Comparison of ENCODE assay signal across 9 cellular contexts in the genomic region with DNA sequence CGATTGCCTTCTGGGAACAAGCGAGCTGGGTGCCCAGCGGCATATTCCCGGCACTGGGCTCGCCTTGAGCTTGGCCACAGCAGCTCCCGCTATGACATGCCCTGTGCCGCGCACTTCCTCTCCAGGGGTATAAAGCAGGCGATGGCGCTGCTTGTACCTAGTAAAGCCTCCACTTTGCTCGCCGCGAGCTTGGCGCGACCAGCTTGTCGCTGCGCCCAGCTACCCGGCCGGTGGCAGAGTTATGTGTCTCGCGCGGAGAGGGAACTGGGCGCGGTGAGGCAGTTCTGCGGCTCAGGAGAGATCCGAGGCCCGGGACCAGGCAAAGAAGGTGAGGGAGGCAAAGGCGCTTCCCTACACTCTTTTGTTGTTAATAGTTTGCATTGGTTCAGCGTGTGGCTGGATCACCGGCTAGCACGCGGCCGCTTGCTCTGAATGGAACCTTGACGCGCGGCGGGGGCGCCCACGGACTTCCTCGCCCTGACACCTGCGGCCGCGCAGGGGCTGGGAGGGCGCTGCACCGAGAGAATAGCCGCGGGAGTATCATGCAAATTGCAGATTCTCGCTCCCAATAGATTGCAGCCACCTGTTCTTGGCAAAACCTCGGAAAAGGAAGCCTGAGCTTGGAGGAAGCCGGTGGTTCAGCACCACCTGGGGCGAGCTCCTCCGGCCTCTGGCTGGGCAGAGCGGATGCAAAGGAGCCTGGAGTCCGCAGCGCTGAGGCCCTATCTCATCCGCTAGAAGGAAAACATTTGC. TPM values are rescaled to one million over a fixed set of nuclear protein-coding genes. Genes with fewer than 3 reads are reported as not detected.
DNase-seq lines count a peak whose midpoint lies in the region; ATAC-seq, FAIRE-seq and TF ChIP-seq lines count a peak whose summit lies in the region.
"Had no signal": no experiment of that assay in that cellular context is flagged by ENCODE, and none has a peak within 500 bp of the region (broad histone marks: within the 10 kb centered on the region; RNA-seq: fewer than 3 reads in every experiment).

No MANE protein-coding gene starts in this region.

- H3K9ac ChIP-seq in smooth muscle cell (ENCODE audit: low read depth) = no peak overlapping the region

- H3F3A ChIP-seq in smooth muscle cell (ENCODE audit: low read depth) = no peaks in the 10 kb centered on the region

- H3K27me3 ChIP-seq in smooth muscle cell (ENCODE audit: low read depth) = peaks cover 73% of the 10 kb centered on the region

- TF ChIP-seq CTCF in GM13977 (IDR thresholded peaks at IDR 0.05; ENCODE audit: extremely low read depth, insufficient read depth, missing control alignments) (peak; percentile 24), WTC11 (IDR thresholded peaks at IDR 0.05) (no peak), smooth muscle cell (IDR thresholded peaks at IDR 0.05; ENCODE audit: borderline replicate concordance, insufficient read depth, poor library complexity, severe bottlenecking) (no peak)

- peak; percentile 2 for ATAC-seq in WTC11

- peak; percentile 47 for DNase-seq in GM13977 (ENCODE audit: low spot score)
- DNase-seq in WTC11 (ENCODE audit: low spot score) = peak; percentile 77
- DNase-seq in frontal cortex (ENCODE audit: low spot score in 2 of 2) = peak; percentile 10 to 25
- no peak for DNase-seq in smooth muscle cell (lab: John Stamatoyannopoulos, UW; ENCODE audit: unreplicated experiment)
- no peak for DNase-seq in HuH-7 (ENCODE audit: low spot score)
- DNase-seq in DMS79 treated with DMSO at 0.1 percent for 48 hours (lab: John Stamatoyannopoulos, UW) = no peak
- DNase-seq in NCI-H2029 (lab: John Stamatoyannopoulos, UW) = no peak

- no peak for FAIRE-seq in frontal cortex (lab: Jason Lieb, UNC)

- peaks cover 14% of the 10 kb centered on the region for H3K79me2 ChIP-seq in smooth muscle cell (ENCODE audit: low read depth)

- CTCF ChIA-PET in WTC11 (lab: Charles Lee) = interaction anchor here (0.8 to 6.1 kb wide), 7 partner anchors 10 to 489 kb away, joined by 3 to 43 read pairs (median 5); no protein-coding TSS in a partner anchor

- H3K9me3 ChIP-seq in smooth muscle cell (replicated peaks; ENCODE audit: low read depth) = no peaks in the 10 kb centered on the region

- peaks cover 12% of the 10 kb centered on the region for H3K36me3 Mint-ChIP-seq in WTC11

- H2AFZ ChIP-seq in smooth muscle cell (ENCODE audit: low read depth) = no peak overlapping the region

- no peak overlapping the region for H3K4me3 ChIP-seq in smooth muscle cell

- POLR2A ChIA-PET in WTC11 (lab: Charles Lee) = interaction anchor here (1.1 to 1.3 kb wide), 3 partner anchors 11 to 17 kb away, joined by 4 read pairs; no protein-coding TSS in a partner anchor

- peak overlapping the region; percentile 91 for H3K27ac Mint-ChIP-seq in WTC11

- WGBS in smooth muscle cell (ENCODE audit: low lambda C conversion rate) = 2% methylated on average over 56 of the region's 56 CpGs

- peaks cover 36% of the 10 kb centered on the region for H3K4me1 ChIP-seq in smooth muscle cell (ENCODE audit: low read depth)

- peaks cover 14% of the 10 kb centered on the region for H4K20me1 ChIP-seq in smooth muscle cell (ENCODE audit: low read depth)

- H3K4me1 Mint-ChIP-seq in WTC11 = peaks cover 61% of the 10 kb centered on the region

- in situ Hi-C loops in GM13977 (cut with MboI; ENCODE audit: low pct_unique_long_range_greater_than_20kb, low sequenced_read_pairs, unreplicated experiment) = loop anchor here (10.0 kb wide), 1 partner anchor 244 kb away; no protein-coding TSS in a partner anchor

- H3K27ac ChIP-seq in smooth muscle cell (ENCODE audit: low read depth) = no peak overlapping the region

- peaks cover 62% of the 10 kb centered on the region for H3K27me3 Mint-ChIP-seq in WTC11 (ENCODE audit: low read depth)

- peaks cover 5% of the 10 kb centered on the region for H3K36me3 ChIP-seq in smooth muscle cell (ENCODE audit: low read depth)

- no peaks in the 10 kb centered on the region for H3K9me3 Mint-ChIP-seq in WTC11

- H3K4me2 ChIP-seq in smooth muscle cell = peak overlapping the region; percentile 86

- peak overlapping the region; percentile 68 for H3K4me3 Mint-ChIP-seq in WTC11

TF ChIP-seq in WTC11, 78 proteins besides CTCF, POLR2A, EP300 and RAD21 (continues in another document):
- TF ChIP-seq ZNF219 (CRISPR knock-in tag; IDR thresholded peaks at IDR 0.05; ENCODE audit: borderline replicate concordance) (peak; percentile 75; the same call in 1 of the 2 replicates), NFYB (CRISPR knock-in tag; conservative IDR thresholded peaks at IDR 0.05; ENCODE audit: low read depth) (no peak), ZNF232 (CRISPR knock-in tag; IDR thresholded peaks at IDR 0.05) (peak; percentile 73), SP1 (CRISPR knock-in tag; conservative IDR thresholded peaks at IDR 0.05) (peak; percentile 40; the same call in 1 of the 2 replicates), TEAD1 (CRISPR knock-in tag; IDR thresholded peaks at IDR 0.05) (peak; percentile 45), NR1H2 (CRISPR knock-in tag; IDR thresholded peaks at IDR 0.05) (no peak), ZNF317 (CRISPR knock-in tag; IDR thresholded peaks at IDR 0.05; ENCODE audit: borderline replicate concordance, low read depth) (peak; percentile 59; the same call in 1 of the 2 replicates), GRHL2 (CRISPR knock-in tag; IDR thresholded peaks at IDR 0.05; ENCODE audit: insufficient replicate concordance, severe bottlenecking) (no peak), NFE2L1 (CRISPR knock-in tag; IDR thresholded peaks at IDR 0.05) (0 out of 2 replicates have a peak, but pooled peaks have one; percentile 47), RORB (CRISPR knock-in tag; IDR thresholded peaks at IDR 0.05) (no peak), FOXK1 (CRISPR knock-in tag; IDR thresholded peaks at IDR 0.05) (peak; percentile 72; the same call in 1 of the 2 replicates), JUN (CRISPR knock-in tag; IDR thresholded peaks at IDR 0.05) (no peak; the same call in 1 of the 2 replicates)
- TF ChIP-seq, protein P1, sequence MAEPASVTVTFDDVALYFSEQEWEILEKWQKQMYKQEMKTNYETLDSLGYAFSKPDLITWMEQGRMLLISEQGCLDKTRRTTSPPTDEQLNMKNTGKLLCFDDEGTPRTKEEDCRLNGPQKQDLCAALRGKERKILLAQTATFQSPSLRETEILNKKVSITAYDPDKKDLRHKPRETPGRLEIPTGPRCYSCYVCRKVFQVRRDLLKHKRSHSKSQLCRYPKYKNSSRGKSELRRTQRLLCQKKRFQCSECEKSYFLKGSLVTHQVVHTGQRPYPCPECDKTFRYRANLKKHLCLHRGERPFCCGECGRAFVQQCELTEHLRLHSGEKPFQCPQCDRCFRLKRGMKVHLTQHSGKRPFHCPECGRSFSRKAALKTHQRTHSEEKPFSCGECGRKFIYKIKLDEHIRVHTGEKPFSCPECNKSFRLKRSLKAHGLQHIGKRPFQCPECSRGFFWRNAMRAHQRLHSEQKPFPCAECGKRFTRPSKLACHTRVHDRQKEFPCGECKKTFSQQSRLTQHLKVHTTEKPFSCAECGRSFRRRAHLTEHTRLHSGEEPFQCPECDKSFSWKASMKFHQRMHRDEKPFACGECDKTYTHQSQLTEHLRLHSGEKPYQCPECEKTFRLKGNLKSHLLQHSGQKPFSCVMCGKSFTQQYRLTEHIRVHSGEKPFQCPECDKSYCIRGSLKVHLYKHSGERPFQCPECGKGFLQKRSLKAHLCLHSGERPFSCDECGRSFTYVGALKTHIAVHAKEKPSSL (CRISPR knock-in tag; conservative IDR thresholded peaks at IDR 0.05) = no peak
- TF ChIP-seq, protein P2, sequence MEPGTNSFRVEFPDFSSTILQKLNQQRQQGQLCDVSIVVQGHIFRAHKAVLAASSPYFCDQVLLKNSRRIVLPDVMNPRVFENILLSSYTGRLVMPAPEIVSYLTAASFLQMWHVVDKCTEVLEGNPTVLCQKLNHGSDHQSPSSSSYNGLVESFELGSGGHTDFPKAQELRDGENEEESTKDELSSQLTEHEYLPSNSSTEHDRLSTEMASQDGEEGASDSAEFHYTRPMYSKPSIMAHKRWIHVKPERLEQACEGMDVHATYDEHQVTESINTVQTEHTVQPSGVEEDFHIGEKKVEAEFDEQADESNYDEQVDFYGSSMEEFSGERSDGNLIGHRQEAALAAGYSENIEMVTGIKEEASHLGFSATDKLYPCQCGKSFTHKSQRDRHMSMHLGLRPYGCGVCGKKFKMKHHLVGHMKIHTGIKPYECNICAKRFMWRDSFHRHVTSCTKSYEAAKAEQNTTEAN (CRISPR knock-in tag; IDR thresholded peaks at IDR 0.05) = 0 out of 2 replicates have a peak, but pooled peaks have one; percentile 19
- TF ChIP-seq, protein P3, sequence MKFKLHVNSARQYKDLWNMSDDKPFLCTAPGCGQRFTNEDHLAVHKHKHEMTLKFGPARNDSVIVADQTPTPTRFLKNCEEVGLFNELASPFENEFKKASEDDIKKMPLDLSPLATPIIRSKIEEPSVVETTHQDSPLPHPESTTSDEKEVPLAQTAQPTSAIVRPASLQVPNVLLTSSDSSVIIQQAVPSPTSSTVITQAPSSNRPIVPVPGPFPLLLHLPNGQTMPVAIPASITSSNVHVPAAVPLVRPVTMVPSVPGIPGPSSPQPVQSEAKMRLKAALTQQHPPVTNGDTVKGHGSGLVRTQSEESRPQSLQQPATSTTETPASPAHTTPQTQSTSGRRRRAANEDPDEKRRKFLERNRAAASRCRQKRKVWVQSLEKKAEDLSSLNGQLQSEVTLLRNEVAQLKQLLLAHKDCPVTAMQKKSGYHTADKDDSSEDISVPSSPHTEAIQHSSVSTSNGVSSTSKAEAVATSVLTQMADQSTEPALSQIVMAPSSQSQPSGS (CRISPR knock-in tag; IDR thresholded peaks at IDR 0.05; ENCODE audit: borderline replicate concordance, low read depth) = no peak
- TF ChIP-seq, protein P4, sequence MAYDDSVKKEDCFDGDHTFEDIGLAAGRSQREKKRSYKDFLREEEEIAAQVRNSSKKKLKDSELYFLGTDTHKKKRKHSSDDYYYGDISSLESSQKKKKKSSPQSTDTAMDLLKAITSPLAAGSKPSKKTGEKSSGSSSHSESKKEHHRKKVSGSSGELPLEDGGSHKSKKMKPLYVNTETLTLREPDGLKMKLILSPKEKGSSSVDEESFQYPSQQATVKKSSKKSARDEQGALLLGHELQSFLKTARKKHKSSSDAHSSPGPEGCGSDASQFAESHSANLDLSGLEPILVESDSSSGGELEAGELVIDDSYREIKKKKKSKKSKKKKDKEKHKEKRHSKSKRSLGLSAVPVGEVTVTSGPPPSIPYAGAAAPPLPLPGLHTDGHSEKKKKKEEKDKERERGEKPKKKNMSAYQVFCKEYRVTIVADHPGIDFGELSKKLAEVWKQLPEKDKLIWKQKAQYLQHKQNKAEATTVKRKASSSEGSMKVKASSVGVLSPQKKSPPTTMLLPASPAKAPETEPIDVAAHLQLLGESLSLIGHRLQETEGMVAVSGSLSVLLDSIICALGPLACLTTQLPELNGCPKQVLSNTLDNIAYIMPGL (CRISPR knock-in tag; IDR thresholded peaks at IDR 0.05) = peak; percentile 86

RNA-seq across cellular contexts. Expression of a gene that starts 3.0 kb away (rescaled TPM):
- total RNA-seq in WTC11 (2021) (180 to 192 TPM (median 186 TPM) in 3 replicates), frontal cortex (90.1 TPM), smooth muscle cell (78.4 and 95.2 TPM in 2 replicates)
- 75.3 and 81.6 TPM in 2 replicates for polyA plus RNA-seq in smooth muscle cell

RNA-seq across cellular contexts. Expression of a gene that starts 3.2 kb away (rescaled TPM):
- total RNA-seq in WTC11 (2021) = 0.59 to 1.7 TPM (median 1.4 TPM) in 3 replicates
- not detected for total RNA-seq in frontal cortex
- not detected in 2 replicates for total RNA-seq in smooth muscle cell
- not detected in 2 replicates for polyA plus RNA-seq in smooth muscle cell
- total RNA-seq: glomerular endothelial cell, subcutaneous adipose tissue had no signal

RNA-seq across cellular contexts. Expression of a gene that starts 15.4 kb away (rescaled TPM):
- 0.23 TPM in 1 of 3 replicates, not detected in the others for total RNA-seq in WTC11 (2021)
- not detected for total RNA-seq in frontal cortex
- not detected in 2 replicates for total RNA-seq in smooth muscle cell
- polyA plus RNA-seq in smooth muscle cell = not detected in 2 replicates
- total RNA-seq: glomerular endothelial cell, subcutaneous adipose tissue had no signal

Comparison
In these comparisons a context has a peak if more than half of its experiments do, and no peak if none do; other contexts are left out.
1. DNase-seq: peak in GM13977 (single experiment), WTC11 (single experiment) and frontal cortex (2 of 2); none in smooth muscle cell (single experiment), HuH-7 (single experiment), DMS79 treated with DMSO at 0.1 percent for 48 hours (single experiment) and NCI-H2029 (single experiment).